13 cellular contexts compared by ENCODE assay signal in genomic region chr3:72345980-72346379, GRCh38.
DNase-seq lines count a peak whose midpoint lies in the region; ATAC-seq and TF ChIP-seq lines count a peak whose summit lies in the region.
"Had no signal": no experiment of that assay in that cellular context is flagged by ENCODE, and none has a peak within 500 bp of the region (broad histone marks: within the 10 kb centered on the region; RNA-seq: fewer than 3 reads in every experiment).

No MANE protein-coding gene starts in this region.

- H3K4me3 ChIP-seq in effector memory CD4-positive, alpha-beta T cell (ENCODE audit: insufficient read depth, low read depth, low read length, poor library complexity, severe bottlenecking), result no peak overlapping the region
- H3K4me3 ChIP-seq: coronary artery, SJCRH30 had no signal

- no peak overlapping the region for H4K5ac ChIP-seq in H9 (ENCODE audit: insufficient read length, low read depth, low read length)

- no peaks in the 10 kb centered on the region for H3K23me2 ChIP-seq in H9 (ENCODE audit: insufficient read length, low read depth, low read length, poor library complexity, severe bottlenecking)

- H3K27ac Mint-ChIP-seq in T-helper 1 cell treated with Interleukin-12 subunit alpha and Interleukin-12 subunit beta and Interleukin-4 antibody, amounts not matched to agents 30 μg/mL and 1 μg/mL, for 36 hours, result peak overlapping the region; percentile 80
- H3K27ac Mint-ChIP-seq in H9, result peak overlapping the region in 1 of 3 experiments; percentile 21; a peak in 2 of 7 replicates
- H3K27ac Mint-ChIP-seq in osteocyte (ENCODE audit: unreplicated experiment), result peak overlapping the region; percentile 82

- H3T11ph ChIP-seq in H9 (ENCODE audit: low read length), result no peak overlapping the region

- ATAC-seq in GM19328 (IDR thresholded peaks at IDR 0.05; ENCODE audit: unreplicated experiment), result no peak
- ATAC-seq: stimulated activated naive CD8-positive, alpha-beta T cell treated with anti-CD3 and anti-CD28 coated beads, Interleukin-15, Interleukin-2, amounts not matched to agents 100 U/mL and 50 U/mL, for 24 hours had no signal

- H3K14ac ChIP-seq in H9 (ENCODE audit: insufficient read depth, low read length), result no peak overlapping the region

- no peaks in the 10 kb centered on the region for H3K27me3 Mint-ChIP-seq in T-helper 1 cell treated with Interleukin-12 subunit alpha and Interleukin-12 subunit beta and Interleukin-4 antibody, amounts not matched to agents 30 μg/mL and 1 μg/mL, for 36 hours (ENCODE audit: low read depth)
- H3K27me3 Mint-ChIP-seq in H9 (ENCODE audit: low read depth), result peaks cover 2% of the 10 kb centered on the region; the same call in 1 of the 2 replicates
- H3K27me3 Mint-ChIP-seq in osteocyte (ENCODE audit: unreplicated experiment), result no peaks in the 10 kb centered on the region

- no peak overlapping the region for H3K23ac ChIP-seq in H9 (ENCODE audit: insufficient read length, low read depth, low read length)

- TF ChIP-seq CTCF in H9 (conservative IDR thresholded peaks at IDR 0.05), result peak; percentile 22; the same call in 1 of the 3 replicates
- TF ChIP-seq CTCF in osteocyte (IDR thresholded peaks at IDR 0.05), result no peak
- no peak for TF ChIP-seq CTCF in GM10266 (IDR thresholded peaks at IDR 0.05; ENCODE audit: control insufficient read depth, insufficient read depth, low read depth, missing control alignments)

- no peak overlapping the region for H4K8ac ChIP-seq in H9 (replicated peaks; ENCODE audit: insufficient read length, low read depth, low read length)

- no peak overlapping the region for H2BK5ac ChIP-seq in H9 (ENCODE audit: insufficient read length, low read length)

- no peak overlapping the region for H4K91ac ChIP-seq in H9 (ENCODE audit: insufficient read length, low read depth, low read length)

- no peak overlapping the region for H3K56ac ChIP-seq in H9 (ENCODE audit: insufficient read length, low read depth, low read length)

- no peaks in the 10 kb centered on the region for H3K36me3 ChIP-seq in effector memory CD4-positive, alpha-beta T cell (ENCODE audit: control insufficient read depth, insufficient read depth, low read length)
- H3K36me3 ChIP-seq: SJCRH30 had no signal

- DNase-seq in T-helper 1 cell (no peak), H9 (no peak), osteocyte (ENCODE audit: extremely low spot score, unreplicated experiment) (no peak), GM10266 (ENCODE audit: extremely low spot score) (no peak), SW 1271 (lab: John Stamatoyannopoulos, UW) (no peak)
- DNase-seq in effector memory CD4-positive, alpha-beta T cell, result no peak
- DNase-seq: DMS 273 treated with DMSO at 0.1 percent for 48 hours; NK-92 treated with Interleukin-12 subunit alpha and Interleukin-12 subunit beta, amount 100 ng/mL, for 24 hours; SJCRH30; stimulated activated naive CD8-positive, alpha-beta T cell treated with anti-CD3 and anti-CD28 coated beads, Interleukin-15, Interleukin-2, amounts not matched to agents 100 U/mL and 50 U/mL, for 24 hours had no signal

- H3K36me3 Mint-ChIP-seq in T-helper 1 cell treated with Interleukin-12 subunit alpha and Interleukin-12 subunit beta and Interleukin-4 antibody, amounts not matched to agents 30 μg/mL and 1 μg/mL, for 36 hours (ENCODE audit: low read depth), result peaks cover 2% of the 10 kb centered on the region
- H3K36me3 Mint-ChIP-seq in H9 (ENCODE audit: insufficient read depth in 1 of 3, low read depth in 3 of 3) (no peaks in the 10 kb centered on the region), osteocyte (ENCODE audit: unreplicated experiment) (no peaks in the 10 kb centered on the region)

- H3K4me1 Mint-ChIP-seq in T-helper 1 cell treated with Interleukin-12 subunit alpha and Interleukin-12 subunit beta and Interleukin-4 antibody, amounts not matched to agents 30 μg/mL and 1 μg/mL, for 36 hours (ENCODE audit: low read depth), result peaks cover 57% of the 10 kb centered on the region
- H3K4me1 Mint-ChIP-seq in H9, result peaks cover 13 to 16% of the 10 kb centered on the region in 2 experiments
- peaks cover 84% of the 10 kb centered on the region for H3K4me1 Mint-ChIP-seq in osteocyte (ENCODE audit: unreplicated experiment)

- no peaks in the 10 kb centered on the region for H3K9me3 Mint-ChIP-seq in T-helper 1 cell treated with Interleukin-12 subunit alpha and Interleukin-12 subunit beta and Interleukin-4 antibody, amounts not matched to agents 30 μg/mL and 1 μg/mL, for 36 hours
- H3K9me3 Mint-ChIP-seq in H9 (no peaks in the 10 kb centered on the region; a peak in 1 of 5 replicates), osteocyte (ENCODE audit: unreplicated experiment) (no peaks in the 10 kb centered on the region)

- no CpG with 5 or more reads among the region's 7 CpGs for WGBS in H9 (ENCODE audit: extremely low coverage, insufficient read length, low lambda C conversion rate)

- no peak overlapping the region for H3K18ac ChIP-seq in H9 (ENCODE audit: insufficient read length, low read depth, low read length)

- H2BK120ac ChIP-seq in H9 (ENCODE audit: low read depth, low read length, poor library complexity, severe bottlenecking), result no peak overlapping the region

- H2AFZ ChIP-seq in H9 (ENCODE audit: low read length), result no peak overlapping the region

- no peak overlapping the region for H3K27ac ChIP-seq in H9 (ENCODE audit: insufficient read length, low read depth, low read length)
- H3K27ac ChIP-seq in effector memory CD4-positive, alpha-beta T cell (ENCODE audit: insufficient read depth, low read length, poor library complexity, severe bottlenecking), result peak overlapping the region; percentile 29
- H3K27ac ChIP-seq: SJCRH30 had no signal

- H3K4me2 ChIP-seq in H9 (ENCODE audit: insufficient read depth, insufficient read length, low read length), result no peak overlapping the region

- no peak overlapping the region for H3K4ac ChIP-seq in H9 (ENCODE audit: low read depth, low read length)

- no peak overlapping the region for H2BK12ac ChIP-seq in H9 (ENCODE audit: insufficient read length, low read depth, low read length)

- no peaks in the 10 kb centered on the region for H3K9me3 ChIP-seq in H9 (ENCODE audit: control insufficient read depth, low read depth, low read length)
- no peaks in the 10 kb centered on the region for H3K9me3 ChIP-seq in effector memory CD4-positive, alpha-beta T cell (ENCODE audit: control insufficient read depth, low read length)
- H3K9me3 ChIP-seq: SJCRH30 had no signal

- H2BK20ac ChIP-seq in H9 (ENCODE audit: low read depth, low read length, poor library complexity, severe bottlenecking), result no peak overlapping the region

- H3K4me1 ChIP-seq in H9 (ENCODE audit: insufficient read depth, low read length), result no peaks in the 10 kb centered on the region
- H3K4me1 ChIP-seq in effector memory CD4-positive, alpha-beta T cell (ENCODE audit: control insufficient read depth, insufficient read depth, low read length, poor library complexity, severe bottlenecking), result peaks cover 31% of the 10 kb centered on the region
- H3K4me1 ChIP-seq: SJCRH30 had no signal

- H4K20me1 ChIP-seq in H9 (ENCODE audit: control insufficient read depth, insufficient read depth, insufficient read length), result no peaks in the 10 kb centered on the region

- no peak overlapping the region for H2BK15ac ChIP-seq in H9 (ENCODE audit: low read depth, low read length)

- H3K9ac ChIP-seq in H9 (ENCODE audit: extremely low read depth, insufficient read length, low read length), result no peak overlapping the region

- no peak overlapping the region for H2AK5ac ChIP-seq in H9 (ENCODE audit: insufficient read length, low read length)

- H3K27me3 ChIP-seq in H9 (ENCODE audit: insufficient read depth, low read length), result no peaks in the 10 kb centered on the region
- no peaks in the 10 kb centered on the region for H3K27me3 ChIP-seq in effector memory CD4-positive, alpha-beta T cell (replicated peaks; ENCODE audit: control insufficient read depth, insufficient read depth, low read length, poor library complexity, severe bottlenecking)
- H3K27me3 ChIP-seq: SJCRH30 had no signal

- H3K4me3 Mint-ChIP-seq in T-helper 1 cell treated with Interleukin-12 subunit alpha and Interleukin-12 subunit beta and Interleukin-4 antibody, amounts not matched to agents 30 μg/mL and 1 μg/mL, for 36 hours, result peak overlapping the region; percentile 62
- H3K4me3 Mint-ChIP-seq in H9 (no peak overlapping the region), osteocyte (ENCODE audit: unreplicated experiment) (no peak overlapping the region)

- H3K79me1 ChIP-seq in H9 (ENCODE audit: insufficient read depth, low read depth, low read length, poor library complexity, severe bottlenecking), result no peaks in the 10 kb centered on the region

- H3K79me2 ChIP-seq in H9 (ENCODE audit: insufficient read depth, low read length), result no peaks in the 10 kb centered on the region
